ENCODE assay signal across 22 cellular contexts in genomic region chr15:99185731-99186130, GRCh38.
"Had no signal": no experiment of that assay in that cellular context is flagged by ENCODE, and none has a peak within 500 bp of the region (broad histone marks: within the 10 kb centered on the region; RNA-seq: fewer than 3 reads in every experiment).

No MANE protein-coding gene starts in this region.

- H3K4me1 Mint-ChIP-seq: activated CD8-positive, alpha-beta memory T cell treated with anti-CD3 and anti-CD28 coated beads, Interleukin-2, amount 10 ng/mL, durations not matched to agents 7 days and 5 days; activated naive CD4-positive, alpha-beta T cell treated with anti-CD3 and anti-CD28 coated beads, Interleukin-2, amount 10 ng/mL, durations not matched to agents 7 days and 5 days; central memory CD8-positive, alpha-beta T cell; stimulated activated effector memory CD8-positive, alpha-beta T cell treated with anti-CD3 and anti-CD28 coated beads, Interleukin-12 subunit alpha, Interleukin-12 subunit beta, amount 100 ng/mL, for 72 hours had no signal

- H3K9me3 Mint-ChIP-seq: activated CD8-positive, alpha-beta T cell treated with anti-CD3 and anti-CD28 coated beads for 36 hours; activated naive CD4-positive, alpha-beta T cell treated with anti-CD3 and anti-CD28 coated beads, Interleukin-2, amount 10 ng/mL, durations not matched to agents 7 days and 5 days; central memory CD8-positive, alpha-beta T cell; natural killer cell treated with Interleukin-12 subunit alpha and Interleukin-12 subunit beta and Interleukin-15 and Interleukin-18, amount 100 ng/mL, for 72 hours; stimulated activated effector memory CD8-positive, alpha-beta T cell treated with anti-CD3 and anti-CD28 coated beads, Interleukin-12 subunit alpha, Interleukin-12 subunit beta, amount 100 ng/mL, for 72 hours had no signal

- H3K36me3 Mint-ChIP-seq: activated CD8-positive, alpha-beta memory T cell treated with anti-CD3 and anti-CD28 coated beads, Interleukin-2, amount 10 ng/mL, durations not matched to agents 7 days and 5 days; activated naive CD4-positive, alpha-beta T cell treated with anti-CD3 and anti-CD28 coated beads, Interleukin-2, amount 10 ng/mL, durations not matched to agents 7 days and 5 days; natural killer cell treated with Interleukin-12 subunit alpha and Interleukin-12 subunit beta and Interleukin-15 and Interleukin-18, amount 100 ng/mL, for 72 hours; stimulated activated effector memory CD8-positive, alpha-beta T cell treated with anti-CD3 and anti-CD28 coated beads, Interleukin-12 subunit alpha, Interleukin-12 subunit beta, amount 100 ng/mL, for 72 hours had no signal

- H3K4me3 Mint-ChIP-seq: activated CD8-positive, alpha-beta memory T cell treated with anti-CD3 and anti-CD28 coated beads, Interleukin-2, amount 10 ng/mL, durations not matched to agents 7 days and 5 days; activated CD8-positive, alpha-beta T cell treated with anti-CD3 and anti-CD28 coated beads for 36 hours; activated naive CD4-positive, alpha-beta T cell treated with anti-CD3 and anti-CD28 coated beads, Interleukin-2, amount 10 ng/mL, durations not matched to agents 7 days and 5 days; central memory CD8-positive, alpha-beta T cell; endodermal cell; natural killer cell treated with Interleukin-12 subunit alpha and Interleukin-12 subunit beta and Interleukin-15 and Interleukin-18, amount 100 ng/mL, for 72 hours; stimulated activated effector memory CD8-positive, alpha-beta T cell treated with anti-CD3 and anti-CD28 coated beads, Interleukin-12 subunit alpha, Interleukin-12 subunit beta, amount 100 ng/mL, for 72 hours had no signal

- ATAC-seq: activated CD8-positive, alpha-beta memory T cell treated with anti-CD3 and anti-CD28 coated beads, Interleukin-2, amount 10 ng/mL, durations not matched to agents 7 days and 5 days; activated CD8-positive, alpha-beta T cell treated with anti-CD3 and anti-CD28 coated beads for 36 hours; left lung; natural killer cell treated with Interleukin-12 subunit alpha and Interleukin-12 subunit beta and Interleukin-15 and Interleukin-18, amount 100 ng/mL, for 72 hours; psoas muscle; SK-N-SH treated with all-trans-retinoic acid at 6 μM for 48 hours; stimulated activated effector memory CD8-positive, alpha-beta T cell treated with anti-CD3 and anti-CD28 coated beads, Interleukin-12 subunit alpha, Interleukin-12 subunit beta, amount 100 ng/mL, for 72 hours had no signal

- DNase-seq: activated CD4-positive, alpha-beta T cell treated with anti-CD3 and anti-CD28 coated beads for 48 hours; activated CD8-positive, alpha-beta memory T cell treated with anti-CD3 and anti-CD28 coated beads, Interleukin-2, amount 10 ng/mL, durations not matched to agents 7 days and 5 days; activated CD8-positive, alpha-beta T cell treated with anti-CD3 and anti-CD28 coated beads for 36 hours; activated effector memory CD4-positive, alpha-beta T cell treated with anti-CD3 and anti-CD28 coated beads, Interleukin-2, amount 50 U/mL, for 16 hours; activated naive CD4-positive, alpha-beta T cell treated with anti-CD3 and anti-CD28 coated beads, Interleukin-2, amount 10 ng/mL, durations not matched to agents 7 days and 5 days; activated T-cell treated with anti-CD3 and anti-CD28 coated beads for 4 hours; amygdala; brain microvascular endothelial cell; colonic mucosa; endodermal cell; kidney; left lung; ovary; psoas muscle; stimulated activated CD4-positive, alpha-beta T cell treated with anti-CD3 and anti-CD28 coated beads, Interleukin-12 subunit alpha, Interleukin-12 subunit beta, amount 100 ng/mL, for 4 hours; stimulated activated CD4-positive, alpha-beta T cell treated with anti-CD3 and anti-CD28 coated beads, Interleukin-2, amount 100 ng/mL, for 24 hours; stomach; upper lobe of left lung had no signal

- H3K27ac Mint-ChIP-seq: activated CD8-positive, alpha-beta memory T cell treated with anti-CD3 and anti-CD28 coated beads, Interleukin-2, amount 10 ng/mL, durations not matched to agents 7 days and 5 days; activated CD8-positive, alpha-beta T cell treated with anti-CD3 and anti-CD28 coated beads for 36 hours; activated naive CD4-positive, alpha-beta T cell treated with anti-CD3 and anti-CD28 coated beads, Interleukin-2, amount 10 ng/mL, durations not matched to agents 7 days and 5 days; endodermal cell; natural killer cell treated with Interleukin-12 subunit alpha and Interleukin-12 subunit beta and Interleukin-15 and Interleukin-18, amount 100 ng/mL, for 72 hours; stimulated activated effector memory CD8-positive, alpha-beta T cell treated with anti-CD3 and anti-CD28 coated beads, Interleukin-12 subunit alpha, Interleukin-12 subunit beta, amount 100 ng/mL, for 72 hours had no signal
